10 cellular contexts compared by ENCODE assay signal in genomic region chr20:58237318-58238182, GRCh38. TPM values are rescaled to one million over a fixed set of nuclear protein-coding genes. Genes with fewer than 3 reads are reported as not detected.
DNase-seq lines count a peak whose midpoint lies in the region; ATAC-seq and TF ChIP-seq lines count a peak whose summit lies in the region.
"Had no signal": no experiment of that assay in that cellular context is flagged by ENCODE, and none has a peak within 500 bp of the region (broad histone marks: within the 10 kb centered on the region; RNA-seq: fewer than 3 reads in every experiment).

No MANE protein-coding gene starts in this region.

- H3K36me3 Mint-ChIP-seq in activated T-helper 2 cell treated with anti-CD3 and anti-CD28 coated beads, Interferon-gamma antibody, Interleukin-2, Interleukin-4, amounts not matched to agents 10 μg/mL and 5 μg/mL and 100 μg/mL, durations not matched to agents 14 hours and 24 hours and 36 hours (ENCODE audit: low read depth): peaks cover 38% of the 10 kb centered on the region

- TF ChIP-seq CTCF in left ventricle myocardium inferior (IDR thresholded peaks at IDR 0.05; ENCODE audit: borderline replicate concordance) (no peak), GM13977 (IDR thresholded peaks at IDR 0.05; ENCODE audit: extremely low read depth, insufficient read depth, missing control alignments) (no peak)

- H3K27ac ChIP-seq in left ventricle myocardium inferior (replicated peaks): no peak overlapping the region
- H3K27ac ChIP-seq: cardiac muscle cell, pancreas had no signal

- peak overlapping the region; percentile 94 for H3K27ac Mint-ChIP-seq in activated T-helper 2 cell treated with anti-CD3 and anti-CD28 coated beads, Interferon-gamma antibody, Interleukin-2, Interleukin-4, amounts not matched to agents 10 μg/mL and 5 μg/mL and 100 μg/mL, durations not matched to agents 14 hours and 24 hours and 36 hours

- intact Hi-C loops in left ventricle myocardium inferior (cut with micrococcal nuclease) (no loop called here), Right ventricle myocardium inferior (cut with DNase I) (loop anchor here (1.0 to 10.0 kb wide), 4 partner anchors 210 to 600 kb away; partner anchors contain the start of genes NPEPL1 and STX16)
- intact Hi-C loops in activated T-helper 2 cell treated with anti-CD3 and anti-CD28 coated beads, Interferon-gamma antibody, Interleukin-2, Interleukin-4, amounts not matched to agents 10 μg/mL and 5 μg/mL and 100 μg/mL, durations not matched to agents 14 hours and 24 hours and 36 hours (cut with micrococcal nuclease): loop anchor here (1.0 to 10.0 kb wide), 8 partner anchors 31 to 843 kb away; partner anchors contain the start of gene RBM38

- H3K27me3 ChIP-seq in left ventricle myocardium inferior (ENCODE audit: low read depth): no peaks in the 10 kb centered on the region
- H3K27me3 ChIP-seq: pancreas had no signal

- H3K4me3 Mint-ChIP-seq in activated T-helper 2 cell treated with anti-CD3 and anti-CD28 coated beads, Interferon-gamma antibody, Interleukin-2, Interleukin-4, amounts not matched to agents 10 μg/mL and 5 μg/mL and 100 μg/mL, durations not matched to agents 14 hours and 24 hours and 36 hours (ENCODE audit: low read depth): peak overlapping the region; percentile 88

- in situ Hi-C loops in GM13977 (cut with MboI; ENCODE audit: low pct_unique_long_range_greater_than_20kb, low sequenced_read_pairs, unreplicated experiment): loop anchor here (10.0 to 25.0 kb wide), 3 partner anchors 217 to 600 kb away; partner anchors contain the start of gene NPEPL1

- peaks cover 41% of the 10 kb centered on the region for H3K4me1 Mint-ChIP-seq in activated T-helper 2 cell treated with anti-CD3 and anti-CD28 coated beads, Interferon-gamma antibody, Interleukin-2, Interleukin-4, amounts not matched to agents 10 μg/mL and 5 μg/mL and 100 μg/mL, durations not matched to agents 14 hours and 24 hours and 36 hours (ENCODE audit: low read depth)

- ATAC-seq in Right ventricle myocardium inferior (no peak), HG03175 (IDR thresholded peaks at IDR 0.05; ENCODE audit: unreplicated experiment) (no peak), HG02973 (IDR thresholded peaks at IDR 0.05; ENCODE audit: unreplicated experiment) (no peak)

- no peaks in the 10 kb centered on the region for H3K9me3 ChIP-seq in left ventricle myocardium inferior (replicated peaks)
- H3K9me3 ChIP-seq: pancreas had no signal

- H3K27me3 Mint-ChIP-seq in activated T-helper 2 cell treated with anti-CD3 and anti-CD28 coated beads, Interferon-gamma antibody, Interleukin-2, Interleukin-4, amounts not matched to agents 10 μg/mL and 5 μg/mL and 100 μg/mL, durations not matched to agents 14 hours and 24 hours and 36 hours (ENCODE audit: low read depth): no peaks in the 10 kb centered on the region

- no peak for DNase-seq in left ventricle myocardium inferior
- no peak for DNase-seq in Right ventricle myocardium inferior (ENCODE audit: missing footprints)
- no peak for DNase-seq in activated T-helper 2 cell treated with anti-CD3 and anti-CD28 coated beads, Interferon-gamma antibody, Interleukin-2, Interleukin-4, amounts not matched to agents 10 μg/mL and 5 μg/mL and 100 μg/mL, durations not matched to agents 14 hours and 24 hours and 36 hours (ENCODE audit: low spot score)
- peak; percentile 78 for DNase-seq in iris pigment epithelial cell (ENCODE audit: low read depth)
- DNase-seq in NCI-H187 treated with DMSO at 0.1 percent for 48 hours (lab: John Stamatoyannopoulos, UW): no peak
- no peak for DNase-seq in GM13977 (ENCODE audit: low spot score)

- no peaks in the 10 kb centered on the region for H3K9me3 Mint-ChIP-seq in activated T-helper 2 cell treated with anti-CD3 and anti-CD28 coated beads, Interferon-gamma antibody, Interleukin-2, Interleukin-4, amounts not matched to agents 10 μg/mL and 5 μg/mL and 100 μg/mL, durations not matched to agents 14 hours and 24 hours and 36 hours

- no peaks in the 10 kb centered on the region for H3K4me1 ChIP-seq in left ventricle myocardium inferior
- H3K4me1 ChIP-seq: pancreas had no signal

- peak overlapping the region; percentile 69 for H3K4me3 ChIP-seq in left ventricle myocardium inferior

- peaks cover 30% of the 10 kb centered on the region for H3K36me3 ChIP-seq in left ventricle myocardium inferior
- H3K36me3 ChIP-seq: cardiac muscle cell had no signal

RNA-seq across cellular contexts. Expression of gene ANKRD60, which starts 9.1 kb away (rescaled TPM):
- not detected for total RNA-seq in left ventricle myocardium inferior
- total RNA-seq in Right ventricle myocardium inferior: not detected
- total RNA-seq in activated T-helper 2 cell treated with anti-CD3 and anti-CD28 coated beads, Interferon-gamma antibody, Interleukin-2, Interleukin-4, amounts not matched to agents 10 μg/mL and 5 μg/mL and 100 μg/mL, durations not matched to agents 14 hours and 24 hours and 36 hours: not detected in 2 replicates
- total RNA-seq: cardiac muscle cell, pancreas had no signal
